Comparison of ENCODE assay signal across 8 cellular contexts in genomic region chr14:56491299-56492285, GRCh38.
DNase-seq lines count a peak whose midpoint lies in the region; ATAC-seq and TF ChIP-seq lines count a peak whose summit lies in the region.

No MANE protein-coding gene starts in this region.

- intact Hi-C loops in Panc1 (cut with micrococcal nuclease; ENCODE audit: unreplicated experiment): loop anchor here (2.0 to 10.0 kb wide), 3 partner anchors 573 to 826 kb away; no protein-coding TSS in a partner anchor

- no peaks in the 10 kb centered on the region for H3K9me3 Mint-ChIP-seq in immature natural killer cell

- H3K4me1 ChIP-seq in Panc1 (ENCODE audit: control insufficient read depth, insufficient read depth, low read length): no peaks in the 10 kb centered on the region

- H3K4me3 ChIP-seq in Panc1 (ENCODE audit: low read depth in 2 of 2, low read length in 2 of 2) (no peak overlapping the region), astrocyte of the spinal cord (ENCODE audit: low read depth, low read length) (no peak overlapping the region)

- H3K36me3 ChIP-seq in Panc1 (ENCODE audit: control insufficient read depth, insufficient read depth, low read length): no peaks in the 10 kb centered on the region

- H3K9me3 ChIP-seq in Panc1 (ENCODE audit: control insufficient read depth, insufficient read depth, low read depth, low read length): no peaks in the 10 kb centered on the region

- ATAC-seq in GM21423 (IDR thresholded peaks at IDR 0.05; ENCODE audit: unreplicated experiment): peak; percentile 76
- 0 out of 2 replicates have a peak, but pooled peaks have one; percentile 63 for ATAC-seq in Panc1
- ATAC-seq in GM21360 (IDR thresholded peaks at IDR 0.05; ENCODE audit: unreplicated experiment): no peak

- H3K36me3 Mint-ChIP-seq in immature natural killer cell: no peaks in the 10 kb centered on the region

- peaks cover 0 to 7% (median 1%) of the 10 kb centered on the region in 3 donors for H3K27me3 Mint-ChIP-seq in immature natural killer cell (ENCODE audit: low read depth in 3 of 3)

- no peak overlapping the region for H3K27ac ChIP-seq in Panc1 (ENCODE audit: low read length)

- peaks cover 0 to 7% of the 10 kb centered on the region in 2 donors for H3K4me1 Mint-ChIP-seq in immature natural killer cell

- no peak overlapping the region for H3K27ac Mint-ChIP-seq in immature natural killer cell

- in situ Hi-C loops in Panc1 (cut with HindIII; ENCODE audit: low pct_unique_long_range_greater_than_20kb, low sequenced_read_pairs): no loop called here
- in situ Hi-C loops in astrocyte of the spinal cord (cut with HindIII; ENCODE audit: low sequenced_read_pairs): no loop called here

- H3K27me3 ChIP-seq in Panc1 (ENCODE audit: control insufficient read depth, insufficient read depth, low read length): no peaks in the 10 kb centered on the region

- no TSS peak for BruUV-seq in Panc1 (replicated peaks; lab: Mats Ljungman, UMichigan)

- TF ChIP-seq CTCF in Panc1 (IDR thresholded peaks at IDR 0.05) (peak; percentile 74), astrocyte of the spinal cord (IDR thresholded peaks at IDR 0.05; ENCODE audit: low read depth, low read length) (peak; percentile 84)

- DNase-seq in D341Med (ENCODE audit: low spot score): peak; percentile 79
- DNase-seq in Kasumi-1 (lab: John Stamatoyannopoulos, UW): peak; percentile 25 to 76
- DNase-seq in Panc1 (ENCODE audit: low read depth, low spot score): peak; percentile 35
- DNase-seq in astrocyte of the spinal cord (ENCODE audit: low read depth, low spot score): peak; percentile 40
- peak; percentile 8 to 16 (median 15) for DNase-seq in immature natural killer cell
- peak; percentile 8 for DNase-seq in stimulated activated CD8-positive, alpha-beta memory T cell treated with anti-CD3 and anti-CD28 coated beads, Interleukin-12 subunit alpha, Interleukin-12 subunit beta, amount 100 ng/mL, for 1 hour (ENCODE audit: low read depth)

- no peak overlapping the region for H3K4me3 Mint-ChIP-seq in immature natural killer cell

- POLR2A ChIA-PET in Panc1 (lab: Charles Lee): no interaction called here

- CTCF ChIA-PET in Panc1 (lab: Charles Lee): interaction anchor here (0.5 to 0.6 kb wide), 2 partner anchors 12 to 167 kb away, joined by 6 read pairs; no protein-coding TSS in a partner anchor

Comparison
In these comparisons a context has a peak if more than half of its experiments do, and no peak if none do; other contexts are left out.
1. DNase-seq: peak in every context shown above with its lines; median percentile 79 in D341Med; 50 in Kasumi-1; 40 in astrocyte of the spinal cord; 35 in Panc1; 15 in immature natural killer cell; 8 in stimulated activated CD8-positive, alpha-beta memory T cell treated with anti-CD3 and anti-CD28 coated beads, Interleukin-12 subunit alpha, Interleukin-12 subunit beta, amount 100 ng/mL, for 1 hour.